Comparison of ENCODE assay signal across 3 cellular contexts in genomic region chr19:2436384-2436783, GRCh38.
"Had no signal": no experiment of that assay in that cellular context is flagged by ENCODE, and none has a peak within 500 bp of the region (broad histone marks: within the 10 kb centered on the region; RNA-seq: fewer than 3 reads in every experiment).

No MANE protein-coding gene starts in this region.

- H3K4me3 ChIP-seq: GM12878 had no signal

- DNase-seq: GDM1, GF-D8 had no signal

- ATAC-seq: GM12878 had no signal
